In genomic region chr22:26430600-26430999, GRCh38 we compare ENCODE assay signal across 13 cellular contexts. TPM values are rescaled to one million over a fixed set of nuclear protein-coding genes. Genes with fewer than 3 reads are reported as not detected.
DNase-seq lines count a peak whose midpoint lies in the region; ATAC-seq and TF ChIP-seq lines count a peak whose summit lies in the region.
"Had no signal": no experiment of that assay in that cellular context is flagged by ENCODE, and none has a peak within 500 bp of the region (broad histone marks: within the 10 kb centered on the region; RNA-seq: fewer than 3 reads in every experiment).

No MANE protein-coding gene starts in this region.

- no peak for ATAC-seq in central memory CD8-positive, alpha-beta T cell (replicated peaks; ENCODE audit: extremely low read depth, poor library complexity, severe bottlenecking)
- ATAC-seq in left cardiac atrium (no peak), gastroesophageal sphincter (no peak)

- DNase-seq in activated CD4-positive, alpha-beta T cell treated with anti-CD3 and anti-CD28 coated beads for 48 hours: peak; percentile 25
- DNase-seq in activated CD4-positive, alpha-beta T cell treated with anti-CD3 and anti-CD28 coated beads for 1 hour: no peak
- DNase-seq in central memory CD8-positive, alpha-beta T cell (ENCODE audit: low spot score in 2 of 2): no peak
- DNase-seq in neural progenitor cell (ENCODE audit: low spot score): no peak
- no peak for DNase-seq in left cardiac atrium
- no peak for DNase-seq in erythroblast (lab: John Stamatoyannopoulos, UW)
- DNase-seq: 8988T; DMS53; NCI-H1694 treated with DMSO at 0.1 percent for 48 hours; stimulated activated naive CD4-positive, alpha-beta T cell treated with Interleukin-2 at 50 U/mL for 16 hours; T1000 had no signal

- H3K4me3 ChIP-seq in OCI-LY3 (ENCODE audit: low read length) (peak overlapping the region; percentile 87), neural progenitor cell (peak overlapping the region; percentile 56), gastroesophageal sphincter (no peak overlapping the region)

- H3F3A ChIP-seq in neural progenitor cell (ENCODE audit: low read depth): peaks cover 32% of the 10 kb centered on the region

- H4K20me1 ChIP-seq in OCI-LY3 (ENCODE audit: insufficient read depth, low read length) (peaks cover 36% of the 10 kb centered on the region), neural progenitor cell (ENCODE audit: low read depth) (peaks cover 21% of the 10 kb centered on the region)

- no peak overlapping the region for H3K27ac Mint-ChIP-seq in central memory CD8-positive, alpha-beta T cell (ENCODE audit: low read depth)
- peak overlapping the region; percentile 1 for H3K27ac Mint-ChIP-seq in neural progenitor cell

- TF ChIP-seq POLR2A in gastroesophageal sphincter (IDR thresholded peaks at IDR 0.05): no peak
- TF ChIP-seq POLR2A in erythroblast (IDR thresholded peaks at IDR 0.05; ENCODE audit: low read length): no peak

- H3K79me2 ChIP-seq in OCI-LY3 (ENCODE audit: low read length) (peaks cover 62% of the 10 kb centered on the region), neural progenitor cell (ENCODE audit: low read depth) (peaks cover 17% of the 10 kb centered on the region)

- H3K27me3 ChIP-seq in OCI-LY3 (ENCODE audit: low read depth, low read length): no peaks in the 10 kb centered on the region
- H3K27me3 ChIP-seq in neural progenitor cell: peaks cover 38% of the 10 kb centered on the region
- peaks cover 29% of the 10 kb centered on the region for H3K27me3 ChIP-seq in gastroesophageal sphincter

- H2AFZ ChIP-seq in OCI-LY3 (ENCODE audit: low read depth, low read length) (no peak overlapping the region), neural progenitor cell (replicated peaks) (no peak overlapping the region)

- H3K4me3 Mint-ChIP-seq in central memory CD8-positive, alpha-beta T cell: peak overlapping the region; percentile 84
- H3K4me3 Mint-ChIP-seq in neural progenitor cell: peak overlapping the region; percentile 90

- H3K9me3 ChIP-seq in OCI-LY3 (ENCODE audit: insufficient read depth, low read length): no peaks in the 10 kb centered on the region
- H3K9me3 ChIP-seq in neural progenitor cell (ENCODE audit: low read depth): no peaks in the 10 kb centered on the region
- H3K9me3 ChIP-seq in gastroesophageal sphincter: no peaks in the 10 kb centered on the region

- H3K36me3 Mint-ChIP-seq in central memory CD8-positive, alpha-beta T cell (ENCODE audit: insufficient read depth): peaks cover 7% of the 10 kb centered on the region
- no peaks in the 10 kb centered on the region for H3K36me3 Mint-ChIP-seq in neural progenitor cell

- TF ChIP-seq EP300 in gastroesophageal sphincter (IDR thresholded peaks at IDR 0.05): no peak

- no peaks in the 10 kb centered on the region for H3K27me3 Mint-ChIP-seq in central memory CD8-positive, alpha-beta T cell
- peaks cover 15% of the 10 kb centered on the region for H3K27me3 Mint-ChIP-seq in neural progenitor cell (ENCODE audit: insufficient read depth, low read depth)

- H3K36me3 ChIP-seq in OCI-LY3 (replicated peaks; ENCODE audit: low read depth, low read length) (peaks cover 42% of the 10 kb centered on the region), neural progenitor cell (no peaks in the 10 kb centered on the region), gastroesophageal sphincter (no peaks in the 10 kb centered on the region)

- H3K9ac ChIP-seq in OCI-LY3 (ENCODE audit: low read length) (peak overlapping the region; percentile 83), neural progenitor cell (no peak overlapping the region)

- WGBS in gastroesophageal sphincter (ENCODE audit: low coverage in 1 of 2), 2 donors: 64 to 76% methylated on average over 2 of the region's 2 CpGs

- no peaks in the 10 kb centered on the region for H3K9me3 Mint-ChIP-seq in central memory CD8-positive, alpha-beta T cell
- H3K9me3 Mint-ChIP-seq in neural progenitor cell: no peaks in the 10 kb centered on the region

- H3K27ac ChIP-seq in OCI-LY3 (ENCODE audit: low read length) (peak overlapping the region; percentile 98), neural progenitor cell (no peak overlapping the region), gastroesophageal sphincter (no peak overlapping the region)

- H3K4me2 ChIP-seq in OCI-LY3 (ENCODE audit: low read length): peak overlapping the region; percentile 95
- peak overlapping the region; percentile 78 for H3K4me2 ChIP-seq in neural progenitor cell

- H3K4me1 ChIP-seq in OCI-LY3 (ENCODE audit: low read length): peaks cover 54% of the 10 kb centered on the region
- peaks cover 34% of the 10 kb centered on the region for H3K4me1 ChIP-seq in neural progenitor cell
- peaks cover 0 to 20% (median 6%) of the 10 kb centered on the region in 3 donors for H3K4me1 ChIP-seq in gastroesophageal sphincter

- TF ChIP-seq CTCF in OCI-LY3 (IDR thresholded peaks at IDR 0.05; ENCODE audit: low read depth, low read length): no peak
- TF ChIP-seq CTCF in neural progenitor cell (IDR thresholded peaks at IDR 0.05): no peak
- TF ChIP-seq CTCF in gastroesophageal sphincter (IDR thresholded peaks at IDR 0.05): no peak

- intact Hi-C loops in left cardiac atrium (cut with DNase I): no loop called here

- peaks cover 45% of the 10 kb centered on the region for H3K4me1 Mint-ChIP-seq in central memory CD8-positive, alpha-beta T cell
- peaks cover 41% of the 10 kb centered on the region for H3K4me1 Mint-ChIP-seq in neural progenitor cell

RNA-seq across cellular contexts. Expression of gene ASPHD2, which starts 1.5 kb away (rescaled TPM):
- total RNA-seq in neural progenitor cell (ENCODE audit: low replicate concordance) (9.3 and 12.7 TPM in 2 replicates), left cardiac atrium (under 1 TPM; 0.18 to 0.31 TPM), gastroesophageal sphincter (1 to 10 TPM; 1.0 to 1.4 (median 1.2) TPM)

RNA-seq across cellular contexts. Expression of gene HPS4, which starts 53.0 kb away (rescaled TPM):
- total RNA-seq in neural progenitor cell (ENCODE audit: low replicate concordance) (65.3 and 95.5 TPM in 2 replicates), left cardiac atrium (10 to 100 TPM; 12.2 to 13.2 TPM), gastroesophageal sphincter (10 to 100 TPM; 11.2 to 34.7 (median 20.3) TPM)

RNA-seq across cellular contexts. Expression of gene SRRD, which starts 53.1 kb away (rescaled TPM):
- total RNA-seq in neural progenitor cell (ENCODE audit: low replicate concordance): 28.0 and 36.0 TPM in 2 replicates
- 10 to 100 TPM; 14.9 to 23.7 TPM for total RNA-seq in left cardiac atrium
- 10 to 100 TPM; 16.7 to 30.0 (median 23.5) TPM for total RNA-seq in gastroesophageal sphincter

Comparison
In these comparisons a context has a peak if more than half of its experiments do, and no peak if none do; other contexts are left out.
1. H3K4me3 ChIP-seq: peak in OCI-LY3 (single experiment) and neural progenitor cell (single experiment); none in gastroesophageal sphincter (0 of 2).